11 cellular contexts compared by ENCODE assay signal in genomic region chr16:49398761-49399160, GRCh38. TPM values are rescaled to one million over a fixed set of nuclear protein-coding genes. Genes with fewer than 3 reads are reported as not detected.
"Had no signal": no experiment of that assay in that cellular context is flagged by ENCODE, and none has a peak within 500 bp of the region (broad histone marks: within the 10 kb centered on the region; RNA-seq: fewer than 3 reads in every experiment).

No MANE protein-coding gene starts in this region.

- H3K4me3 ChIP-seq: GM23248, HAP-1 had no signal

- H3K27ac ChIP-seq: GM23248, HL-60 had no signal

- DNase-seq: GM23248, GOT3, H7, HFFc6 had no signal

- H2AFZ ChIP-seq: GM23248 had no signal

- H3K36me3 ChIP-seq: HAP-1 had no signal

- H3K9me3 ChIP-seq: HAP-1 had no signal

- ATAC-seq: HCT116, HepG2 had no signal

- H3K4me3 Mint-ChIP-seq: HFFc6, IgD-negative memory B cell had no signal

- H3K36me3 Mint-ChIP-seq: IgD-negative memory B cell had no signal

- H3K27ac Mint-ChIP-seq: HFFc6 had no signal

- H3K4me1 ChIP-seq: HAP-1 had no signal

RNA-seq across cellular contexts. Expression of gene C16orf78, which starts 25.2 kb away (rescaled TPM):
- total RNA-seq: GM23248, H4, H7, HepG2, HFFc6, HT1080 had no signal
